ENCODE assay signal across 8 cellular contexts in genomic region chr5:140175367-140176027, GRCh38. TPM values are rescaled to one million over a fixed set of nuclear protein-coding genes. Genes with fewer than 3 reads are reported as not detected.
DNase-seq lines count a peak whose midpoint lies in the region; ATAC-seq and TF ChIP-seq lines count a peak whose summit lies in the region.

No MANE protein-coding gene starts in this region.

- TF ChIP-seq POLR2A in stomach (IDR thresholded peaks at IDR 0.05): no peak

- DNase-seq in CD8-positive, alpha-beta T cell: peak; percentile 42 to 78 (median 61)
- DNase-seq in Panc1 (ENCODE audit: low read depth, low spot score) (no peak), fibroblast of the aortic adventitia (ENCODE audit: low read depth) (peak; percentile 65), nephron progenitor cell (peak; percentile 77), stomach (peak; percentile 74)
- DNase-seq in activated T-helper 9 cell treated with anti-CD3 and anti-CD28 coated beads, Interleukin-2, amount 50 U/mL, for 16 hours (ENCODE audit: low read depth): peak; percentile 51

- intact Hi-C loops in CD8-positive, alpha-beta T cell (cut with DNase I, micrococcal nuclease): loop anchor here (1.0 to 10.0 kb wide), 18 partner anchors 18 to 1963 kb away; partner anchors contain the start of genes PURA (in 2 of the 2), ANKHD1 (in 1 of the 2), APBB3 (in 1 of the 2) and CD14 (in 1 of the 2)
- intact Hi-C loops in Panc1 (cut with micrococcal nuclease; ENCODE audit: unreplicated experiment) (no loop called here), stomach (cut with DNase I; ENCODE audit: low total_unique reads) (no loop called here)

- in situ Hi-C loops in Panc1 (cut with HindIII; ENCODE audit: low pct_unique_long_range_greater_than_20kb, low sequenced_read_pairs): no loop called here

- TF ChIP-seq CTCF in CD8-positive, alpha-beta T cell (IDR thresholded peaks at IDR 0.05): no peak
- TF ChIP-seq CTCF in Panc1 (IDR thresholded peaks at IDR 0.05) (no peak), fibroblast of the aortic adventitia (IDR thresholded peaks at IDR 0.05; ENCODE audit: insufficient read depth, low read length) (peak; percentile 48), nephron progenitor cell (IDR thresholded peaks at IDR 0.05) (no peak), stomach (IDR thresholded peaks at IDR 0.05) (peak in 1 of 7 experiments; percentile 20)

- POLR2A ChIA-PET in CD8-positive, alpha-beta T cell (lab: Charles Lee): interaction anchor here (1.8 to 2.2 kb wide), 2 partner anchors 63 to 68 kb away, joined by 8 to 9 read pairs; no protein-coding TSS in a partner anchor
- POLR2A ChIA-PET in Panc1 (lab: Charles Lee): interaction anchor here (0.6 kb wide), 1 partner anchor 247 kb away, joined by 3 read pairs; no protein-coding TSS in a partner anchor

- H3K4me3 ChIP-seq in CD8-positive, alpha-beta T cell (ENCODE audit: low read depth, low read length): peak overlapping the region; percentile 68
- H3K4me3 ChIP-seq in Panc1 (ENCODE audit: low read depth in 2 of 2, low read length in 2 of 2) (peak overlapping the region; percentile 67 to 99), fibroblast of the aortic adventitia (ENCODE audit: low read depth, low read length) (peak overlapping the region; percentile 86), stomach (peak overlapping the region; percentile 70 to 100 (median 82))

- peaks cover 9% of the 10 kb centered on the region for H3K4me1 ChIP-seq in CD8-positive, alpha-beta T cell (ENCODE audit: insufficient read depth, low read length)
- peaks cover 34% of the 10 kb centered on the region for H3K4me1 ChIP-seq in Panc1 (ENCODE audit: control insufficient read depth, insufficient read depth, low read length)
- peaks cover 27 to 55% (median 45%) of the 10 kb centered on the region in 4 donors for H3K4me1 ChIP-seq in stomach

- CTCF ChIA-PET in CD8-positive, alpha-beta T cell (lab: Charles Lee): interaction anchor here (1.8 kb wide), 1 partner anchor 17 kb away, joined by 8 read pairs; no protein-coding TSS in a partner anchor
- CTCF ChIA-PET in Panc1 (lab: Charles Lee): no interaction called here

- BruUV-seq in Panc1 (replicated peaks; lab: Mats Ljungman, UMichigan): no TSS peak

- H3K9me3 ChIP-seq in CD8-positive, alpha-beta T cell (ENCODE audit: low read length): no peaks in the 10 kb centered on the region
- H3K9me3 ChIP-seq in Panc1 (ENCODE audit: control insufficient read depth, insufficient read depth, low read depth, low read length) (no peaks in the 10 kb centered on the region), stomach (no peaks in the 10 kb centered on the region)

- TF ChIP-seq EP300 in stomach (IDR thresholded peaks at IDR 0.05): no peak

- 0 to 1% (median 0%) methylated on average over 41 to 58 of the region's 58 CpGs for WGBS in stomach, 5 donors

- peaks cover 7% of the 10 kb centered on the region for H3K36me3 Mint-ChIP-seq in CD8-positive, alpha-beta T cell
- H3K36me3 Mint-ChIP-seq in nephron progenitor cell (ENCODE audit: low read depth): no peaks in the 10 kb centered on the region

- H3K27me3 Mint-ChIP-seq in CD8-positive, alpha-beta T cell (ENCODE audit: low read depth): peaks cover 5% of the 10 kb centered on the region
- H3K27me3 Mint-ChIP-seq in nephron progenitor cell (ENCODE audit: low read depth, poor library complexity): peaks cover 26% of the 10 kb centered on the region

- no peaks in the 10 kb centered on the region for H3K9me3 Mint-ChIP-seq in CD8-positive, alpha-beta T cell
- no peaks in the 10 kb centered on the region for H3K9me3 Mint-ChIP-seq in nephron progenitor cell

- H3K27ac ChIP-seq in CD8-positive, alpha-beta T cell (ENCODE audit: low read depth, low read length): peak overlapping the region; percentile 79
- H3K27ac ChIP-seq in Panc1 (ENCODE audit: low read length): peak overlapping the region; percentile 87
- H3K27ac ChIP-seq in stomach: peak overlapping the region; percentile 95 to 100 (median 100)

- peak; percentile 43 for ATAC-seq in CD8-positive, alpha-beta T cell
- ATAC-seq in GM19455 (IDR thresholded peaks at IDR 0.05; ENCODE audit: unreplicated experiment) (peak; percentile 44), HG03558 (IDR thresholded peaks at IDR 0.05; ENCODE audit: extremely low read depth, unreplicated experiment) (peak; percentile 8), Panc1 (peak; percentile 68)

- H3K4me1 Mint-ChIP-seq in CD8-positive, alpha-beta T cell (ENCODE audit: low read depth): peaks cover 13% of the 10 kb centered on the region
- peaks cover 29% of the 10 kb centered on the region for H3K4me1 Mint-ChIP-seq in nephron progenitor cell

- H3K36me3 ChIP-seq in CD8-positive, alpha-beta T cell (ENCODE audit: insufficient read depth, low read length): no peaks in the 10 kb centered on the region
- H3K36me3 ChIP-seq in Panc1 (ENCODE audit: control insufficient read depth, insufficient read depth, low read length): no peaks in the 10 kb centered on the region
- no peaks in the 10 kb centered on the region for H3K36me3 ChIP-seq in stomach

- no peaks in the 10 kb centered on the region for H3K27me3 ChIP-seq in CD8-positive, alpha-beta T cell (ENCODE audit: insufficient read depth, low read length)
- no peaks in the 10 kb centered on the region for H3K27me3 ChIP-seq in Panc1 (ENCODE audit: control insufficient read depth, insufficient read depth, low read length)
- H3K27me3 ChIP-seq in stomach: no peaks in the 10 kb centered on the region

- H3K4me3 Mint-ChIP-seq in CD8-positive, alpha-beta T cell: peak overlapping the region; percentile 91
- peak overlapping the region; percentile 95 for H3K4me3 Mint-ChIP-seq in nephron progenitor cell

- peak overlapping the region; percentile 95 for H3K27ac Mint-ChIP-seq in CD8-positive, alpha-beta T cell
- peak overlapping the region; percentile 94 for H3K27ac Mint-ChIP-seq in nephron progenitor cell

RNA-seq across cellular contexts. Expression of gene CYSTM1, which starts 0.5 kb away (rescaled TPM):
- total RNA-seq in CD8-positive, alpha-beta T cell: 1 to 10 TPM; 8.1 to 8.6 TPM
- total RNA-seq in Panc1 (2021; ENCODE audit: unreplicated experiment) (126 TPM), fibroblast of the aortic adventitia (ENCODE audit: low replicate concordance) (35.8 and 43.4 TPM in 2 replicates), stomach (1,000 to 10,000 TPM in 1 of 5 donors, 100 to 1,000 TPM in 3, 10 to 100 TPM in 1; 23.2 to 1,029 (median 220) TPM)
- 185 TPM for polyA plus RNA-seq in Panc1 (2012; ENCODE audit: insufficient read length)
- 1,000 to 10,000 TPM in 2 of 3 donors, 100 to 1,000 TPM in 1; 378 to 3,028 (median 2,014) TPM for polyA plus RNA-seq in stomach

RNA-seq across cellular contexts. Expression of gene IGIP, which starts 49.8 kb away (rescaled TPM):
- total RNA-seq in CD8-positive, alpha-beta T cell: under 1 TPM; 0.78 to 0.81 TPM
- total RNA-seq in Panc1 (2021; ENCODE audit: unreplicated experiment): 7.7 TPM
- polyA plus RNA-seq in Panc1 (2012; ENCODE audit: insufficient read length): 3.6 TPM
- total RNA-seq in fibroblast of the aortic adventitia (ENCODE audit: low replicate concordance): 7.8 and 13.7 TPM in 2 replicates
- 10 to 100 TPM in 3 of 5 donors, 1 to 10 TPM in 2; 1.8 to 29.5 (median 14.3) TPM for total RNA-seq in stomach
- polyA plus RNA-seq in stomach: 1 to 10 TPM; 4.6 to 6.6 (median 6.1) TPM

Comparison
In these comparisons a context has a peak if more than half of its experiments do, and no peak if none do; other contexts are left out.
1. ATAC-seq: peak in every context shown above with its lines; median percentile 68 in Panc1; 44 in GM19455; 43 in CD8-positive, alpha-beta T cell; 8 in HG03558.
2. intact Hi-C loops: an anchor here in CD8-positive, alpha-beta T cell (1.0 to 10.0 kb wide); none called in Panc1 and stomach.